In the genomic region with DNA sequence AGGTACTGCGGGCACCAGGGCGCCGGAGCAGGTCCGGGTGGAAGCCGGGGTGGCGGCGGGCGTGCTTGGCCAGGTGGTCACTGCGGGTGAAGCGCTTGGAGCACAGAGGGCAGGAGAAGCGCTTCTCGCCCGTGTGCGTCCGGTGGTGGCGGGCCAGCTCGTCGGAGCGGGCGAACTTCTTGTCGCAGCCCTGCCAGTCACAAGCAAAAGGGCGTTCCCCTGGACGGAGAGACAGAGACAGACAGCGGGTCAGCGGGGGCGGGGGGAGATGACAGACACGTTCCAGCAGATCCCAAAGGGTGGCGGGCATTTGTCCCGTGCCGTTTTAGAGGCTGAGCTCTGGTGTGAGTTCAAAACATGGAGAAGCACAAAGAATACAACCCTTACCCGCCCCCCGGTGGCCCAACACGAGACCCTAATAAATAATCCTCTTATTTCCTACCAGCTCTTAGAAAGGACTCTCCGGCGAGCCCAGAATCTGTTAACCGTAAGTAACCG, we compare ENCODE assay signal across 8 cellular contexts. TPM values are rescaled to one million over a fixed set of nuclear protein-coding genes. Genes with fewer than 3 reads are reported as not detected.
DNase-seq lines count a peak whose midpoint lies in the region; ATAC-seq and TF ChIP-seq lines count a peak whose summit lies in the region.

No MANE protein-coding gene starts in this region.

- WGBS in ectodermal cell, 2 experiments = 79 to 80% methylated on average over 37 of the region's 37 CpGs

- H3K4me1 ChIP-seq in ectodermal cell (ENCODE audit: control insufficient read depth, insufficient read depth, low read length) = peaks cover 49% of the 10 kb centered on the region

- no peaks in the 10 kb centered on the region for H3K9me3 ChIP-seq in ectodermal cell (ENCODE audit: control insufficient read depth, low read length)

- peak overlapping the region; percentile 16 for H3K4me3 ChIP-seq in ectodermal cell (ENCODE audit: insufficient read depth, low read depth, low read length)

- peak overlapping the region; percentile 82 to 88 for H3K27ac Mint-ChIP-seq in natural killer cell

- H3K27ac ChIP-seq in C4-2B = peak overlapping the region; percentile 51
- peak overlapping the region; percentile 80 for H3K27ac ChIP-seq in ectodermal cell (ENCODE audit: insufficient read depth, low read depth, low read length, poor library complexity, severe bottlenecking)

- peak overlapping the region; percentile 69 for H3K4me3 Mint-ChIP-seq in natural killer cell

- no peaks in the 10 kb centered on the region for H3K9me3 Mint-ChIP-seq in natural killer cell

- TF ChIP-seq CTCF in C4-2B (conservative IDR thresholded peaks at IDR 0.05) = no peak
- TF ChIP-seq CTCF in natural killer cell (IDR thresholded peaks at IDR 0.05) = no peak

- DNase-seq in NOMO-1 treated with DMSO at 0.1 percent for 48 hours (lab: John Stamatoyannopoulos, UW; ENCODE audit: unreplicated experiment) = peak; percentile 69
- no peak for DNase-seq in natural killer cell
- DNase-seq in NCI-H1436 treated with DMSO at 0.1 percent for 48 hours (lab: John Stamatoyannopoulos, UW) = no peak
- DNase-seq in NCI-H748 treated with DMSO at 0.1 percent for 48 hours (lab: John Stamatoyannopoulos, UW) = no peak
- no peak for DNase-seq in activated gamma-delta T cell (lab: John Stamatoyannopoulos, UW)

- ATAC-seq in natural killer cell = no peak
- no peak for ATAC-seq in HG03432 (IDR thresholded peaks at IDR 0.05; ENCODE audit: unreplicated experiment)

- H3K27me3 Mint-ChIP-seq in natural killer cell (ENCODE audit: low read depth in 2 of 2) = no peaks in the 10 kb centered on the region

- H3K36me3 Mint-ChIP-seq in natural killer cell = no peaks in the 10 kb centered on the region

- peaks cover 17 to 55% of the 10 kb centered on the region in 2 donors for H3K4me1 Mint-ChIP-seq in natural killer cell

- no peaks in the 10 kb centered on the region for H3K36me3 ChIP-seq in ectodermal cell (ENCODE audit: control insufficient read depth, insufficient read depth, low read length)

- peaks cover 28% of the 10 kb centered on the region for H3K27me3 ChIP-seq in ectodermal cell (ENCODE audit: control insufficient read depth, insufficient read depth, low read length, poor library complexity, severe bottlenecking)

- intact Hi-C loops in natural killer cell (cut with micrococcal nuclease) = no loop called here

RNA-seq across cellular contexts. Expression of a gene that starts 6.3 kb away (rescaled TPM):
- 34.6 TPM for polyA plus RNA-seq in ectodermal cell (2013, experiment 1 of 4)
- polyA plus RNA-seq in ectodermal cell (2013, experiment 2 of 4) = 34.7 TPM
- 21.9 TPM for polyA plus RNA-seq in ectodermal cell (2013, experiment 3 of 4)
- 24.1 TPM for polyA plus RNA-seq in ectodermal cell (2013, experiment 4 of 4)
- total RNA-seq in natural killer cell = 10 to 100 TPM; 90.7 to 91.7 (median 91.5) TPM

RNA-seq across cellular contexts. Expression of a gene that starts 8.8 kb away (rescaled TPM):
- 12.7 TPM for polyA plus RNA-seq in ectodermal cell (2013, experiment 1 of 4)
- polyA plus RNA-seq in ectodermal cell (2013, experiment 2 of 4) = 14.9 TPM
- 17.7 TPM for polyA plus RNA-seq in ectodermal cell (2013, experiment 3 of 4)
- polyA plus RNA-seq in ectodermal cell (2013, experiment 4 of 4) = 15.5 TPM
- total RNA-seq in natural killer cell = 10 to 100 TPM; 29.1 to 38.4 (median 34.8) TPM

RNA-seq across cellular contexts. Expression of a gene that starts 30.7 kb away (rescaled TPM):
- polyA plus RNA-seq in ectodermal cell (2013, experiment 1 of 4) = 48.7 TPM
- polyA plus RNA-seq in ectodermal cell (2013, experiment 2 of 4) = 44.6 TPM
- polyA plus RNA-seq in ectodermal cell (2013, experiment 3 of 4) = 47.8 TPM
- 46.8 TPM for polyA plus RNA-seq in ectodermal cell (2013, experiment 4 of 4)
- total RNA-seq in natural killer cell = 100 to 1,000 TPM; 554 to 652 (median 608) TPM

RNA-seq across cellular contexts. Expression of a gene that starts 42.5 kb away (rescaled TPM):
- 0.94 TPM for polyA plus RNA-seq in ectodermal cell (2013, experiment 1 of 4)
- 0.82 TPM for polyA plus RNA-seq in ectodermal cell (2013, experiment 2 of 4)
- polyA plus RNA-seq in ectodermal cell (2013, experiment 3 of 4) = 1.4 TPM
- 1.2 TPM for polyA plus RNA-seq in ectodermal cell (2013, experiment 4 of 4)
- total RNA-seq in natural killer cell = 10 to 100 TPM in 2 of 3 donors, 1 to 10 TPM in 1; 5.3 to 11.5 (median 11.2) TPM

RNA-seq across cellular contexts. Expression of a gene that starts 50.6 kb away (rescaled TPM):
- 5.0 TPM for polyA plus RNA-seq in ectodermal cell (2013, experiment 1 of 4)
- polyA plus RNA-seq in ectodermal cell (2013, experiment 2 of 4) = 5.0 TPM
- polyA plus RNA-seq in ectodermal cell (2013, experiment 3 of 4) = 4.2 TPM
- polyA plus RNA-seq in ectodermal cell (2013, experiment 4 of 4) = 4.9 TPM
- 10 to 100 TPM; 13.0 to 20.9 (median 13.1) TPM for total RNA-seq in natural killer cell
